In the genomic region with DNA sequence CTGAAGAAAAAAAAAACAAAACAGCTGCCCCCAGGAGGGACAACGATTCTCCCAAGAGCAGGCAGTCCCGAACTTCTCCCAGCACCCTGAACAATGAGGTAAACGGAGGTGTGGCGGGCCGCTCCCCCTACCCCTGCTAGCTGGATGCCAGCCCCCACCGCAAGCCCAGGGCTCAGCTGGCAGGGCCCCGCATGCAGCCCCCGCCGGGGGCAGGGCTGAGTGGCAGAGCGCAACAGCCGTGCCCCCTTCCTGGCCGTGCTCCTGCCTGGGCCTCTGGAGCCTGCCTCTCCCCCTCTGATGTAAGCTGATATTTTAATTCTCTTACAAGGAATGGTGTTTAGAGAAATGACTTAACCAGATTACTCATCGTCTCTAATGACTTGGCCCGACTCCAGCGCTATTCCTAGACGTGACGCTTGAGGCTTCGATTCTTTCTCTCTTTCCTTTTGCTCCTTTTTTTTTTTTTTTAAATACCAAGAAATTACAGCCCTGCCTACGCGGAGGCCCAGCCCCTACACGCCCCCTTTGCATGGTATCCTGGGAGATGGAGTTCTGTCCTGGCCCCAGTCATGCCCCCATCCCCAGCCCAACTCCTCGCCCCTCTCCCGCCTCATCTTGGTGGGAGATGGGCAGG, we compare ENCODE assay signal across 8 cellular contexts. TPM values are rescaled to one million over a fixed set of nuclear protein-coding genes. Genes with fewer than 3 reads are reported as not detected.
A peak's percentile ranks its signal among the peaks of the same experiment; 100 is the strongest.
DNase-seq lines count a peak whose midpoint lies in the region; ATAC-seq and TF ChIP-seq lines count a peak whose summit lies in the region.

No MANE protein-coding gene starts in this region.

- H3K4me1 ChIP-seq in A673 (ENCODE audit: insufficient read depth, low read length, poor library complexity, severe bottlenecking), result peaks cover 54% of the 10 kb centered on the region
- peaks cover 71% of the 10 kb centered on the region for H3K4me1 ChIP-seq in Loucy (ENCODE audit: insufficient read depth, low read length, poor library complexity, severe bottlenecking)
- peaks cover 53% of the 10 kb centered on the region for H3K4me1 ChIP-seq in SJSA1 (replicated peaks)
- H3K4me1 ChIP-seq in foreskin keratinocyte, result peaks cover 23% of the 10 kb centered on the region
- H3K4me1 ChIP-seq in neural progenitor cell, result peaks cover 7% of the 10 kb centered on the region

- H3K9me3 ChIP-seq in A673 (ENCODE audit: low read depth, low read length, poor library complexity, severe bottlenecking) (no peaks in the 10 kb centered on the region), Loucy (ENCODE audit: insufficient read depth, low read depth, low read length) (no peaks in the 10 kb centered on the region), SJSA1 (replicated peaks) (no peaks in the 10 kb centered on the region), neural progenitor cell (ENCODE audit: low read depth) (no peaks in the 10 kb centered on the region)

- H3K4me3 ChIP-seq in A673 (ENCODE audit: low read depth, low read length, poor library complexity, severe bottlenecking) (peak overlapping the region; percentile 36), Loucy (ENCODE audit: low read length, poor library complexity, severe bottlenecking) (peak overlapping the region; percentile 49), SJSA1 (0 out of 2 replicates have a peak overlapping the region, but pooled peaks have one; percentile 10), neural progenitor cell (peak overlapping the region; percentile 38)

- peaks cover 29% of the 10 kb centered on the region for H3K4me1 Mint-ChIP-seq in neural progenitor cell
- H3K4me1 Mint-ChIP-seq in stimulated activated naive CD8-positive, alpha-beta T cell treated with anti-CD3 and anti-CD28 coated beads, Interleukin-15, amount 100 ng/mL, for 72 hours, result peaks cover 80% of the 10 kb centered on the region

- peaks cover 7% of the 10 kb centered on the region for H3K27me3 Mint-ChIP-seq in neural progenitor cell (ENCODE audit: insufficient read depth, low read depth)
- H3K27me3 Mint-ChIP-seq in stimulated activated naive CD8-positive, alpha-beta T cell treated with anti-CD3 and anti-CD28 coated beads, Interleukin-15, amount 100 ng/mL, for 72 hours, result no peaks in the 10 kb centered on the region

- no peaks in the 10 kb centered on the region for H4K20me1 ChIP-seq in Loucy (ENCODE audit: insufficient read depth, low read length, poor library complexity, severe bottlenecking)
- no peaks in the 10 kb centered on the region for H4K20me1 ChIP-seq in neural progenitor cell (ENCODE audit: low read depth)

- peak; percentile 99 for DNase-seq in A673 (ENCODE audit: low spot score)
- DNase-seq in SJSA1 (ENCODE audit: low read depth in 1 of 2, low spot score in 2 of 2), result peak; percentile 96 to 97
- DNase-seq in activated naive CD4-positive, alpha-beta T cell treated with Interleukin-2 at 50 U/mL for 16 hours, result peak; percentile 88
- DNase-seq in foreskin keratinocyte, result peak; percentile 96 to 98
- peak; percentile 75 for DNase-seq in neural progenitor cell (ENCODE audit: low spot score)
- peak; percentile 71 to 91 for DNase-seq in stimulated activated naive CD8-positive, alpha-beta T cell treated with anti-CD3 and anti-CD28 coated beads, Interleukin-15, amount 100 ng/mL, for 72 hours

- ATAC-seq in GM19035 (IDR thresholded peaks at IDR 0.05; ENCODE audit: unreplicated experiment), result peak; percentile 24
- peak; percentile 77 for ATAC-seq in foreskin keratinocyte
- peak; percentile 40 for ATAC-seq in stimulated activated naive CD8-positive, alpha-beta T cell treated with anti-CD3 and anti-CD28 coated beads, Interleukin-15, amount 100 ng/mL, for 72 hours

- H3K4me2 ChIP-seq in Loucy (ENCODE audit: low read depth, low read length, poor library complexity, severe bottlenecking) (peak overlapping the region; percentile 57), neural progenitor cell (peak overlapping the region; percentile 70)

- TF ChIP-seq CTCF in A673 (conservative IDR thresholded peaks at IDR 0.05; ENCODE audit: low read depth, low read length) (no peak), Loucy (conservative IDR thresholded peaks at IDR 0.05; ENCODE audit: low read length) (no peak), foreskin keratinocyte (conservative IDR thresholded peaks at IDR 0.05) (no peak), neural progenitor cell (IDR thresholded peaks at IDR 0.05) (no peak)

- BruUV-seq in A673 (replicated peaks; lab: Mats Ljungman, UMichigan), result no TSS peak

- intact Hi-C loops in A673 (cut with micrococcal nuclease; ENCODE audit: unreplicated experiment), result no loop called here

- no peaks in the 10 kb centered on the region for H3K9me2 ChIP-seq in Loucy (replicated peaks; ENCODE audit: low read depth, low read length)

- H3K27ac ChIP-seq in A673 (ENCODE audit: low read depth, low read length, poor library complexity, severe bottlenecking) (peak overlapping the region; percentile 80), SJSA1 (peak overlapping the region; percentile 61), foreskin keratinocyte (peak overlapping the region; percentile 67), neural progenitor cell (no peak overlapping the region)

- H3K27me3 ChIP-seq in A673 (replicated peaks; ENCODE audit: insufficient read depth, low read depth, low read length, poor library complexity) (no peaks in the 10 kb centered on the region), Loucy (ENCODE audit: insufficient read depth, low read length, poor library complexity, severe bottlenecking) (no peaks in the 10 kb centered on the region), SJSA1 (replicated peaks) (no peaks in the 10 kb centered on the region), foreskin keratinocyte (peaks cover 5% of the 10 kb centered on the region), neural progenitor cell (peaks cover 52% of the 10 kb centered on the region)

- peaks cover 6% of the 10 kb centered on the region; the same call in 1 of the 2 replicates for H3F3A ChIP-seq in Loucy (ENCODE audit: low read depth)
- no peaks in the 10 kb centered on the region for H3F3A ChIP-seq in neural progenitor cell (ENCODE audit: low read depth)

- CTCF ChIA-PET in A673 (lab: Charles Lee), result interaction anchor here (0.7 to 1.3 kb wide), 3 partner anchors 17 to 26 kb away, joined by 3 to 5 read pairs (median 5); no protein-coding TSS in a partner anchor

- H2AFZ ChIP-seq in Loucy (ENCODE audit: low read length) (peak overlapping the region; percentile 42; the same call in 1 of the 2 replicates), neural progenitor cell (replicated peaks) (peak overlapping the region; percentile 63)

- H3K9ac ChIP-seq in Loucy (ENCODE audit: low read depth, low read length, poor library complexity, severe bottlenecking) (no peak overlapping the region), neural progenitor cell (no peak overlapping the region)

- no peaks in the 10 kb centered on the region for H3K36me3 Mint-ChIP-seq in neural progenitor cell

- no peaks in the 10 kb centered on the region for H3K36me3 ChIP-seq in A673 (ENCODE audit: insufficient read depth, low read length, poor library complexity, severe bottlenecking)
- no peaks in the 10 kb centered on the region for H3K36me3 ChIP-seq in Loucy (ENCODE audit: insufficient read depth, low read length)
- H3K36me3 ChIP-seq in SJSA1, result peaks cover 4% of the 10 kb centered on the region; the same call in 1 of the 2 replicates
- H3K36me3 ChIP-seq in neural progenitor cell, result no peaks in the 10 kb centered on the region

- H3K9me3 Mint-ChIP-seq in neural progenitor cell, result no peaks in the 10 kb centered on the region
- no peaks in the 10 kb centered on the region for H3K9me3 Mint-ChIP-seq in stimulated activated naive CD8-positive, alpha-beta T cell treated with anti-CD3 and anti-CD28 coated beads, Interleukin-15, amount 100 ng/mL, for 72 hours

- H3K79me2 ChIP-seq in Loucy (ENCODE audit: insufficient read depth, low read length) (no peaks in the 10 kb centered on the region), neural progenitor cell (ENCODE audit: low read depth) (no peaks in the 10 kb centered on the region)

- no peak overlapping the region for H3K27ac Mint-ChIP-seq in neural progenitor cell
- peak overlapping the region; percentile 83 to 96 for H3K27ac Mint-ChIP-seq in stimulated activated naive CD8-positive, alpha-beta T cell treated with anti-CD3 and anti-CD28 coated beads, Interleukin-15, amount 100 ng/mL, for 72 hours

- peak overlapping the region; percentile 82 for H3K4me3 Mint-ChIP-seq in neural progenitor cell
- peak overlapping the region; percentile 82 to 89 for H3K4me3 Mint-ChIP-seq in stimulated activated naive CD8-positive, alpha-beta T cell treated with anti-CD3 and anti-CD28 coated beads, Interleukin-15, amount 100 ng/mL, for 72 hours

- POLR2A ChIA-PET in A673 (lab: Charles Lee; ENCODE audit: low non-redundant PET), result no interaction called here

RNA-seq across cellular contexts. Expression of a gene that starts 4.6 kb away (rescaled TPM):
- total RNA-seq in A673 (2021) (5.7 and 7.3 TPM in 2 replicates), foreskin keratinocyte (7.3 and 8.5 TPM in 2 replicates), neural progenitor cell (ENCODE audit: low replicate concordance) (0.75 and 2.4 TPM in 2 replicates)
- total RNA-seq in SJSA1 (2014; rRNA removed; shearing (Covaris generic)), result 6.3 and 9.7 TPM in 2 replicates
- 8.2 and 8.4 TPM in 2 replicates for polyA plus RNA-seq in foreskin keratinocyte

RNA-seq across cellular contexts. Expression of a gene that starts 26.8 kb away (rescaled TPM):
- total RNA-seq in A673 (2021), result not detected in 2 replicates
- not detected in 2 replicates for total RNA-seq in SJSA1 (2014; rRNA removed; shearing (Covaris generic))
- not detected in 2 replicates for total RNA-seq in foreskin keratinocyte
- not detected in 2 replicates for polyA plus RNA-seq in foreskin keratinocyte
- total RNA-seq in neural progenitor cell (ENCODE audit: low replicate concordance), result 0.12 TPM in 1 of 2 replicates, not detected in the other

Comparison
In these comparisons a context has a peak if more than half of its experiments do, and no peak if none do; other contexts are left out.
1. ATAC-seq: peak in every context shown above with its lines; median percentile 77 in foreskin keratinocyte; 40 in stimulated activated naive CD8-positive, alpha-beta T cell treated with anti-CD3 and anti-CD28 coated beads, Interleukin-15, amount 100 ng/mL, for 72 hours; 24 in GM19035.